ENCODE assay signal across 13 cellular contexts in the genomic region with DNA sequence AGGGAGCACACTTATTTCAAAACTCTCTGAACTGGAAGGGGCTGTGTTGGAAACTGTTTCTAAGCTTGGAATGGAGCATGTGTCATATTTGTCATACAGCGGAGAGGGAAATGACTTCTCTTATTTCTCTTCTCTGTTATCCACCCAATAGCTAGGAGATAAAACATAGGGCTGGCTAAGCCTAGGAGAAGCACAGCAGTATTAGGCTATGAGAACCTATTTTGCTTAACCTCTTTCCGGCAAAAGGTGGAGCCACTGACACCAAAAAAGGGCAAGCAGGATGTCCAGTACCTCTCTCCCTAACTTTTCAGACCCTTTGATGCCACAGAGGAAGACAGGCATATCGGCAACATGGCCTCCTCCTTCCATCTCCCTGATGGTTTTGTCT.
DNase-seq lines count a peak whose midpoint lies in the region; ATAC-seq and TF ChIP-seq lines count a peak whose summit lies in the region.
"Had no signal": no experiment of that assay in that cellular context is flagged by ENCODE, and none has a peak within 500 bp of the region (broad histone marks: within the 10 kb centered on the region; RNA-seq: fewer than 3 reads in every experiment).

No MANE protein-coding gene starts in this region.

- WGBS in heart right ventricle, 2 donors = 54 to 57% methylated on average over 3 of the region's 3 CpGs
- whole genome bisulfite sequencing in prostate gland = 61% methylated on average over 3 of the region's 3 CpGs

- H3K27ac ChIP-seq in heart right ventricle (peak overlapping the region; percentile 9 to 75 (median 52)), prostate gland (peak overlapping the region; percentile 48 to 54)

- intact Hi-C loops in heart right ventricle (cut with DNase I) (loop anchor here in 2 of 10 donors (5.0 to 10.0 kb wide), 3 partner anchors 42 to 67 kb away; no protein-coding TSS in a partner anchor), prostate gland (cut with DNase I) (no loop called here)

- H3K4me1 ChIP-seq in heart right ventricle = peaks cover 20 to 74% (median 51%) of the 10 kb centered on the region in 9 donors
- H3K4me1 ChIP-seq in prostate gland (replicated peaks) = peaks cover 6% of the 10 kb centered on the region

- DNase-seq in EH (ENCODE audit: low read depth) = peak; percentile 30
- no peak for DNase-seq in heart right ventricle
- no peak for DNase-seq in prostate gland (ENCODE audit: low spot score)
- no peak for DNase-seq in pons (ENCODE audit: low spot score)
- DNase-seq in cortex of kidney (lab: John Stamatoyannopoulos, UW) = no peak
- DNase-seq in HuH-7.5 (ENCODE audit: low spot score) = no peak
- DNase-seq: activated CD4-positive, alpha-beta T cell treated with anti-CD3 and anti-CD28 coated beads, Interleukin-2, amount 50 U/mL, for 1 hour; anterior cingulate cortex; Caco-2; PC-3; upper lobe of left lung had no signal

- H3K36me3 ChIP-seq in heart right ventricle = no peaks in the 10 kb centered on the region
- H3K36me3 ChIP-seq in prostate gland = no peaks in the 10 kb centered on the region
- H3K36me3 ChIP-seq: upper lobe of left lung had no signal

- H3K27me3 ChIP-seq in heart right ventricle = no peaks in the 10 kb centered on the region
- no peaks in the 10 kb centered on the region for H3K27me3 ChIP-seq in prostate gland (replicated peaks; ENCODE audit: insufficient read depth)
- H3K27me3 ChIP-seq: upper lobe of left lung had no signal

- ATAC-seq in SK-N-SH treated with all-trans-retinoic acid at 6 μM for 48 hours (peak; percentile 26; the same call in 2 of the 3 replicates), heart right ventricle (peak in 6 of 8 donors; percentile 18 to 62 (median 34)), GM21526 (IDR thresholded peaks at IDR 0.05; ENCODE audit: low FRiP score, unreplicated experiment) (no peak)
- ATAC-seq: PC-3 had no signal

- TF ChIP-seq POLR2A in prostate gland (IDR thresholded peaks at IDR 0.05) = no peak

- no peaks in the 10 kb centered on the region for H3K9me3 ChIP-seq in heart right ventricle
- no peaks in the 10 kb centered on the region for H3K9me3 ChIP-seq in prostate gland
- H3K9me3 ChIP-seq: Caco-2, upper lobe of left lung had no signal

- peak in 1 of 9 donors; percentile 16 for TF ChIP-seq CTCF in heart right ventricle (IDR thresholded peaks at IDR 0.05)
- no peak for TF ChIP-seq CTCF in prostate gland (IDR thresholded peaks at IDR 0.05)

- H3K4me3 ChIP-seq in heart right ventricle (no peak overlapping the region), prostate gland (no peak overlapping the region)
- H3K4me3 ChIP-seq: upper lobe of left lung had no signal

TF ChIP-seq in SK-N-SH treated with all-trans-retinoic acid at 6 μM for 48 hours, 23 proteins besides CTCF, POLR2A, EP300 and RAD21:
- TF ChIP-seq GLIS3 (CRISPR knock-in tag; IDR thresholded peaks at IDR 0.05) = no peak
- TF ChIP-seq, protein P1, sequence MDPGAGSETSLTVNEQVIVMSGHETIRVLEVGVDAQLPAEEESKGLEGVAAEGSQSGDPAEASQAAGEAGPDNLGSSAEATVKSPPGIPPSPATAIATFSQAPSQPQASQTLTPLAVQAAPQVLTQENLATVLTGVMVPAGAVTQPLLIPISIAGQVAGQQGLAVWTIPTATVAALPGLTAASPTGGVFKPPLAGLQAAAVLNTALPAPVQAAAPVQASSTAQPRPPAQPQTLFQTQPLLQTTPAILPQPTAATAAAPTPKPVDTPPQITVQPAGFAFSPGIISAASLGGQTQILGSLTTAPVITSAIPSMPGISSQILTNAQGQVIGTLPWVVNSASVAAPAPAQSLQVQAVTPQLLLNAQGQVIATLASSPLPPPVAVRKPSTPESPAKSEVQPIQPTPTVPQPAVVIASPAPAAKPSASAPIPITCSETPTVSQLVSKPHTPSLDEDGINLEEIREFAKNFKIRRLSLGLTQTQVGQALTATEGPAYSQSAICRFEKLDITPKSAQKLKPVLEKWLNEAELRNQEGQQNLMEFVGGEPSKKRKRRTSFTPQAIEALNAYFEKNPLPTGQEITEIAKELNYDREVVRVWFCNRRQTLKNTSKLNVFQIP (CRISPR knock-in tag; IDR thresholded peaks at IDR 0.05; ENCODE audit: borderline replicate concordance, low read depth) = no peak
